In the genomic region with DNA sequence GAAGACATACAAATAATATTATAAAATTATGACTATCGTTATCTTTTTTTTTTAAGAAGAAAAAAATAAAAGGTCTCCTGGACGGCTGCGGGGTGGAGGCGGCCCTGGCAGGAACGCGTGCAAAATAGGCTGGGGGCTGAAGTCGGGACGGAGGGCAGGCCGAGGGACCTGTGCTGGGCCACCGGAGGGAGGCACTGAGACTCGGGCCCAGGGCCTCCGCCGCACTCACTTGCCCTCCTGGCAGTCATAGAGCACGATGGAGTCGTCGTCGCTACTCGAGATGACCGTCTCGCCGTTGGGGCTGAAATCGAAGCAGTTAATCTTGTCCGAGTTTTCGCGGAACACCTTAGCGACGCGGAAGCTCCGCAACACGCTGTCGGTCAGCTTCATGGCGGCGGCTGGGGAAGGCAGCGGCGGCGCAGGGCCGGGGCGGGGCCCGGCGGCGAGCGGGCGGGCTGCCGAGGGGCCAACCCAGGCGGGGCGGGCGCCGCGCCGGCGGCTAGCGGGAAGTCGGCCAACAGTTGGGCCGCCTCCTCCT, we compare ENCODE assay signal across 1 cellular context.
TF ChIP-seq lines count a peak whose summit lies in the region.

No MANE protein-coding gene starts in this region.

TF ChIP-seq in H1, 55 proteins besides CTCF, POLR2A, EP300 and RAD21:
- TF ChIP-seq KDM4A (IDR thresholded peaks at IDR 0.05; ENCODE audit: low read depth, low read length, severe bottlenecking) = peak; percentile 13
- peak; percentile 69 for TF ChIP-seq ASH2L (IDR thresholded peaks at IDR 0.05; ENCODE audit: low read length)
- TF ChIP-seq, protein P1, sequence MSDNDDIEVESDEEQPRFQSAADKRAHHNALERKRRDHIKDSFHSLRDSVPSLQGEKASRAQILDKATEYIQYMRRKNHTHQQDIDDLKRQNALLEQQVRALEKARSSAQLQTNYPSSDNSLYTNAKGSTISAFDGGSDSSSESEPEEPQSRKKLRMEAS (IDR thresholded peaks at IDR 0.05) = peak; percentile 9; the same call in 1 of the 2 replicates
- TF ChIP-seq SIN3A (conservative IDR thresholded peaks at IDR 0.05 in 1 of 2, IDR thresholded peaks at IDR 0.05 in 1 of 2; ENCODE audit: low read depth in 1 of 2, low read length in 2 of 2) = 0 out of 4 replicates have a peak, but pooled peaks of 1 of the 2 experiments have one; percentile 4
- TF ChIP-seq GTF2F1 (IDR thresholded peaks at IDR 0.05; ENCODE audit: borderline replicate concordance, low read depth, low read length) = 0 out of 2 replicates have a peak, but pooled peaks have one; percentile 3
- TF ChIP-seq SAP30 (IDR thresholded peaks at IDR 0.05; ENCODE audit: insufficient read depth, insufficient replicate concordance, low read length) = no peak
TF ChIP-seq in H1: peak in this region for 5.
